Comparison of ENCODE assay signal across 30 cellular contexts in the genomic region with DNA sequence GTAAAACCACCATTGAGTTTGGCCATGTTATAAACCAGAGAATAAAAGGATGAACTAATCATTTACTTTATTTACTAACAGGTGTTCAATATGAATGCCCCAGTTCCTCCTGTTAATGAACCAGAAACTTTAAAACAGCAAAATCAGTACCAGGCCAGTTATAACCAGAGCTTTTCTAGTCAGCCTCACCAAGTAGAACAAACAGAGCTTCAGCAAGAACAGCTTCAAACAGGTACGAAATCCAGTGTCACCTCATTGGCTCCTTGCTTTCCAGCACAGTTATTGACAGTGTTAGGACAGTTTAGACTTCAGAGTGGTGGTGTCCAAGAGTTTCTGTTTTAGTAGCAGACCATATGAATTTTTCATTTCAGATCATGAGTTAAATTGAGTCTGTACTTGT.
"Had no signal": no experiment of that assay in that cellular context is flagged by ENCODE, and none has a peak within 500 bp of the region (broad histone marks: within the 10 kb centered on the region; RNA-seq: fewer than 3 reads in every experiment).

No MANE protein-coding gene starts in this region.

- H3K9me3 ChIP-seq: esophagus muscularis mucosa, heart left ventricle, left lung, lower lobe of right lung, SK-N-SH, suprapubic skin, tibial artery, upper lobe of right lung had no signal

- H3K27me3 Mint-ChIP-seq: activated CD4-positive, alpha-beta memory T cell treated with anti-CD3 and anti-CD28 coated beads, Interleukin-2, amount 10 ng/mL, durations not matched to agents 7 days and 5 days; activated CD4-positive, alpha-beta T cell treated with anti-CD3 and anti-CD28 coated beads, Interleukin-2, amount 10 ng/mL, durations not matched to agents 7 days and 5 days; activated naive CD8-positive, alpha-beta T cell; stimulated activated naive B cell treated with anti-CD40 and anti-IgM and Interleukin-4, amounts not matched to agents 10 μg/mL and 1 μg/mL and 100 μg/mL, for 72 hours had no signal

- H3K27me3 ChIP-seq: brain microvascular endothelial cell, esophagus muscularis mucosa, foreskin keratinocyte, heart left ventricle, left lung, suprapubic skin, tibial artery, upper lobe of right lung had no signal

- H3K4me3 ChIP-seq: esophagus muscularis mucosa, heart left ventricle, left lung, lower lobe of right lung, smooth muscle cell, suprapubic skin, tibial artery, upper lobe of right lung had no signal

- H3K27ac ChIP-seq: brain microvascular endothelial cell, esophagus muscularis mucosa, foreskin keratinocyte, heart left ventricle, left lung, lower lobe of right lung, suprapubic skin, tibial artery, upper lobe of right lung, WERI-Rb-1 had no signal

- H3K4me2 ChIP-seq: SK-N-SH, smooth muscle cell had no signal

- H3K4me1 ChIP-seq: esophagus muscularis mucosa, foreskin keratinocyte, heart left ventricle, left lung, lower lobe of right lung, suprapubic skin, tibial artery, upper lobe of right lung had no signal

- H3K27ac Mint-ChIP-seq: activated CD4-positive, alpha-beta memory T cell treated with anti-CD3 and anti-CD28 coated beads, Interleukin-2, amount 10 ng/mL, durations not matched to agents 7 days and 5 days; activated CD4-positive, alpha-beta T cell treated with anti-CD3 and anti-CD28 coated beads, Interleukin-2, amount 10 ng/mL, durations not matched to agents 7 days and 5 days; activated naive CD8-positive, alpha-beta T cell; activated T-helper 2 cell treated with anti-CD3 and anti-CD28 coated beads, Interferon-gamma antibody, Interleukin-2, Interleukin-4, amounts not matched to agents 10 μg/mL and 5 μg/mL and 100 μg/mL, durations not matched to agents 14 hours and 24 hours and 36 hours; stimulated activated naive B cell treated with anti-CD40 and anti-IgM and Interleukin-4, amounts not matched to agents 10 μg/mL and 1 μg/mL and 100 μg/mL, for 72 hours; T-helper 1 cell treated with Interleukin-12 subunit alpha and Interleukin-12 subunit beta and Interleukin-4 antibody, amounts not matched to agents 30 μg/mL and 1 μg/mL, for 36 hours had no signal

- H3K9me3 Mint-ChIP-seq: activated CD4-positive, alpha-beta memory T cell treated with anti-CD3 and anti-CD28 coated beads, Interleukin-2, amount 10 ng/mL, durations not matched to agents 7 days and 5 days; activated CD4-positive, alpha-beta T cell treated with anti-CD3 and anti-CD28 coated beads, Interleukin-2, amount 10 ng/mL, durations not matched to agents 7 days and 5 days; activated T-helper 2 cell treated with anti-CD3 and anti-CD28 coated beads, Interferon-gamma antibody, Interleukin-2, Interleukin-4, amounts not matched to agents 10 μg/mL and 5 μg/mL and 100 μg/mL, durations not matched to agents 14 hours and 24 hours and 36 hours; nephron; stimulated activated naive B cell treated with anti-CD40 and anti-IgM and Interleukin-4, amounts not matched to agents 10 μg/mL and 1 μg/mL and 100 μg/mL, for 72 hours; T-helper 1 cell treated with Interleukin-12 subunit alpha and Interleukin-12 subunit beta and Interleukin-4 antibody, amounts not matched to agents 30 μg/mL and 1 μg/mL, for 36 hours had no signal

- H3K9me2 ChIP-seq: SK-N-SH had no signal

- H3K9ac ChIP-seq: SK-N-SH had no signal

- DNase-seq: activated CD4-positive, alpha-beta memory T cell treated with anti-CD3 and anti-CD28 coated beads, Interleukin-2, amount 10 ng/mL, durations not matched to agents 7 days and 5 days; activated CD4-positive, alpha-beta T cell treated with anti-CD3 and anti-CD28 coated beads, Interleukin-2, amount 10 ng/mL, durations not matched to agents 7 days and 5 days; brain microvascular endothelial cell; central memory CD4-positive, alpha-beta T cell; foreskin keratinocyte; heart left ventricle; hypothalamus; left lung; lower lobe of right lung; mesenchymal stem cell; retina; SK-N-SH; stimulated activated CD4-positive, alpha-beta T cell treated with anti-CD3 and anti-CD28 coated beads, Interleukin-1b, Interleukin-23, amount 100 ng/mL, for 48 hours; stimulated activated CD4-positive, alpha-beta T cell treated with anti-CD3 and anti-CD28 coated beads, Interleukin-4, amount 100 ng/mL, for 4 hours; stimulated activated CD8-positive, alpha-beta memory T cell treated with anti-CD3 and anti-CD28 coated beads, Interleukin-4, amount 100 ng/mL, for 48 hours; stimulated activated naive B cell treated with anti-CD40 and anti-IgM and Interleukin-4, amounts not matched to agents 10 μg/mL and 1 μg/mL and 100 μg/mL, for 72 hours; SW 1271; T1000; tibial artery; upper lobe of right lung; WERI-Rb-1 had no signal

- FAIRE-seq: astrocyte had no signal

- H3K4me1 Mint-ChIP-seq: nephron had no signal

- ATAC-seq: activated CD4-positive, CD25-positive, alpha-beta regulatory T cell treated with anti-CD3 and anti-CD28 coated beads, Interleukin-2, amount 50 U/mL, for 24 hours; foreskin keratinocyte; heart left ventricle; left lung; lower lobe of right lung; stimulated activated naive B cell treated with anti-CD40 and anti-IgM and Interleukin-4, amounts not matched to agents 10 μg/mL and 1 μg/mL and 100 μg/mL, for 72 hours; upper lobe of right lung had no signal

- H3K4me3 Mint-ChIP-seq: activated CD4-positive, alpha-beta memory T cell treated with anti-CD3 and anti-CD28 coated beads, Interleukin-2, amount 10 ng/mL, durations not matched to agents 7 days and 5 days; activated CD4-positive, alpha-beta T cell treated with anti-CD3 and anti-CD28 coated beads, Interleukin-2, amount 10 ng/mL, durations not matched to agents 7 days and 5 days; activated naive CD8-positive, alpha-beta T cell; nephron; stimulated activated naive B cell treated with anti-CD40 and anti-IgM and Interleukin-4, amounts not matched to agents 10 μg/mL and 1 μg/mL and 100 μg/mL, for 72 hours; T-helper 1 cell treated with Interleukin-12 subunit alpha and Interleukin-12 subunit beta and Interleukin-4 antibody, amounts not matched to agents 30 μg/mL and 1 μg/mL, for 36 hours had no signal
